10 cellular contexts compared by ENCODE assay signal in the genomic region with DNA sequence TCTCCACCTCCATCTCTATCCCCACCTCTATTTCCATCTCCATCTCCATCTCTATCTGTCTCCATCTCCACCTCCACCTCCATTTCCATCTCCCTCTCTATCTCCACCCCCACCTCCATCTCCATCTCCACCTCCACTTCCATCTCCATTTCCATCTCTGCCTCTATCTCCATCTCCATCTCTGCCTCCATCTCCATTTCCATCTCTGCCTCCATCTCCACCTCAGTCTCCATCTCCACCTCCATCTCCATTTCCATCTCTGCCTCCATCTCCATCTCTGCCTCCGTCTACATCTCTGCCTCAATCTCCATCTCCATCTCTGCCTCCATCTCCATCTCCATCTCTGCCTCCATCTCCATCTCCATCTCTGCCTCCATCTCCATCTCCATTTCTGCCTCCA. TPM values are rescaled to one million over a fixed set of nuclear protein-coding genes. Genes with fewer than 3 reads are reported as not detected.
"Had no signal": no experiment of that assay in that cellular context is flagged by ENCODE, and none has a peak within 500 bp of the region (broad histone marks: within the 10 kb centered on the region; RNA-seq: fewer than 3 reads in every experiment).

No MANE protein-coding gene starts in this region.

- FAIRE-seq: H1, H54, K562 had no signal

- DNase-seq: H9, HCEC 1CT, HFFc6, IMR-90, KG1 had no signal

- H3K4me2 ChIP-seq: GM23338 had no signal

- H3K27ac Mint-ChIP-seq: GM23338, H9, HFFc6 had no signal

- H3K9me3 Mint-ChIP-seq: HFFc6 had no signal

- H3K4me3 Mint-ChIP-seq: GM23338, H9, HFFc6 had no signal

- H3K4me3 ChIP-seq: GM23338, K562 had no signal

- H2AFZ ChIP-seq: GM23338 had no signal

- ATAC-seq: GM23338, K562 had no signal

RNA-seq across cellular contexts. Expression of a gene that starts 40.8 kb away (rescaled TPM):
- total RNA-seq: HFFc6, HT-29, IMR-90, K562 had no signal
- polyA plus RNA-seq: IMR-90, K562 had no signal
